Comparison of ENCODE assay signal across 15 cellular contexts in the genomic region with DNA sequence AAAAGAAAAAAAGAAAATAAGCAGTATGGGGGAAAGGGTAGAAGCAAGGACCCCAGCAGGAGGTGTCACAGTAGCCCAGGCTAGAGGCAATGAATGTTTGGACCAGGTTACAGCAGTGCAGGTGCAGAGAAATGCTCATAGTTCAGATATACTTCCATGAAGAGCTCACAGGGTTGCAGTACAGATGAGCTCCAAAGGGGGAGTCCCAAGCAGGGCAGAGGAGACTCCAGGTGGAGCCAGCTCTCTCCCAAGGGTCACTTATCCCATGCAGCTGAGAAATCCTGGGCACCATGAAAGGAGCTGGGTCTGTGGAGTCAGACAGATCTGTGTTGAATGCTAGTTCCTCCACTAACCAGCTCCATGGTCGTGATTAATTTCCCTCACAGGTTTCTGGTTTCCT.
DNase-seq lines count a peak whose midpoint lies in the region; ATAC-seq, FAIRE-seq and TF ChIP-seq lines count a peak whose summit lies in the region.
"Had no signal": no experiment of that assay in that cellular context is flagged by ENCODE, and none has a peak within 500 bp of the region (broad histone marks: within the 10 kb centered on the region; RNA-seq: fewer than 3 reads in every experiment).

No MANE protein-coding gene starts in this region.

- TF ChIP-seq CTCF in A549 (IDR thresholded peaks at IDR 0.05) (no peak), WERI-Rb-1 (IDR thresholded peaks at IDR 0.05; ENCODE audit: low read depth, low read length) (peak; percentile 21; the same call in 1 of the 2 replicates), foreskin keratinocyte (conservative IDR thresholded peaks at IDR 0.05) (peak; percentile 46), testis (IDR thresholded peaks at IDR 0.05) (no peak), lower leg skin (IDR thresholded peaks at IDR 0.05) (no peak)

- 0% methylated on average over 1 of the region's 1 CpG for WGBS in A549 (ENCODE audit: missing lambda C conversion rate)
- 70 to 89% methylated on average over 1 of the region's 1 CpG for WGBS in testis, 2 donors
- 71 to 88% methylated on average over 1 of the region's 1 CpG for WGBS in lower leg skin, 2 donors

- H3K36me3 ChIP-seq in WERI-Rb-1 (no peaks in the 10 kb centered on the region), testis (ENCODE audit: low read depth, missing control alignments) (no peaks in the 10 kb centered on the region)

- peak; percentile 14 for DNase-seq in A549 (ENCODE audit: low read depth in 1 of 2, low spot score in 1 of 2)
- DNase-seq in HEK293T (ENCODE audit: extremely low spot score), result peak; percentile 30
- DNase-seq in WERI-Rb-1, result peak; percentile 14
- DNase-seq in foreskin keratinocyte, result no peak
- DNase-seq in testis, result no peak
- DNase-seq in ureter (ENCODE audit: low spot score), result no peak
- no peak for DNase-seq in DMS153 treated with DMSO at 0.1 percent for 48 hours (lab: John Stamatoyannopoulos, UW; ENCODE audit: unreplicated experiment)
- DNase-seq in lower leg skin (ENCODE audit: low spot score in 2 of 2), result no peak
- DNase-seq: activated B cell treated with CpG ODN at 0.5 μM for 24 hours; activated CD8-positive, alpha-beta memory T cell treated with anti-CD3 and anti-CD28 coated beads, Interleukin-2, amount 10 ng/mL, durations not matched to agents 7 days and 5 days; body of pancreas; IMR-90; NCI-H1092; NCI-H446; right cardiac atrium had no signal

- no peak overlapping the region for H3K4me2 ChIP-seq in A549

- TF ChIP-seq EP300 in A549 (IDR thresholded peaks at IDR 0.05), result no peak

- CTCF ChIA-PET in A549 (lab: Yijun Ruan, JAX), result interaction anchor here (1.0 kb wide), 1 partner anchor 13 kb away, joined by 3 read pairs; no protein-coding TSS in a partner anchor
- CTCF ChIA-PET in HEK293T (lab: Yijun Ruan, JAX), result interaction anchor here (0.6 to 1.1 kb wide), 2 partner anchors 8 to 580 kb away, joined by 3 read pairs; no protein-coding TSS in a partner anchor

- TF ChIP-seq RAD21 in A549 (conservative IDR thresholded peaks at IDR 0.05 in 1 of 2, IDR thresholded peaks at IDR 0.05 in 1 of 2), result no peak

- H3K9me3 ChIP-seq in A549 (no peaks in the 10 kb centered on the region), WERI-Rb-1 (ENCODE audit: severe bottlenecking) (no peaks in the 10 kb centered on the region), testis (no peaks in the 10 kb centered on the region)
- H3K9me3 ChIP-seq: body of pancreas had no signal

- TF ChIP-seq POLR2A in A549 (IDR thresholded peaks at IDR 0.05; ENCODE audit: low read length) (no peak), testis (IDR thresholded peaks at IDR 0.05) (no peak), lower leg skin (IDR thresholded peaks at IDR 0.05) (no peak)

- ATAC-seq in A549 (peak; percentile 77 to 85; a peak in 5 of 6 replicates), foreskin keratinocyte (peak; percentile 66)
- ATAC-seq: activated CD8-positive, alpha-beta memory T cell treated with anti-CD3 and anti-CD28 coated beads, Interleukin-2, amount 10 ng/mL, durations not matched to agents 7 days and 5 days; body of pancreas; right cardiac atrium had no signal

- FAIRE-seq in A549 (lab: Jason Lieb, UNC), result no peak

- H3K4me1 ChIP-seq in A549, result no peaks in the 10 kb centered on the region
- H3K4me1 ChIP-seq in foreskin keratinocyte, result no peaks in the 10 kb centered on the region
- no peaks in the 10 kb centered on the region for H3K4me1 ChIP-seq in testis
- H3K4me1 ChIP-seq: body of pancreas had no signal

- POLR2A ChIA-PET in A549 (lab: Yijun Ruan, JAX), result interaction anchor here (0.7 kb wide), 1 partner anchor 543 kb away, joined by 3 read pairs; no protein-coding TSS in a partner anchor
- POLR2A ChIA-PET in HEK293T (lab: Yijun Ruan, JAX), result no interaction called here

- intact Hi-C loops in testis (cut with DNase I; ENCODE audit: low total_unique reads) (no loop called here), lower leg skin (cut with DNase I; ENCODE audit: low total_unique reads) (no loop called here)

- H3K27me3 ChIP-seq in WERI-Rb-1 (ENCODE audit: insufficient read depth, low read depth, severe bottlenecking) (peaks cover 48% of the 10 kb centered on the region), foreskin keratinocyte (peaks cover 3% of the 10 kb centered on the region), testis (no peaks in the 10 kb centered on the region)
- H3K27me3 ChIP-seq: body of pancreas had no signal

- H3K4me3 ChIP-seq in A549, result no peak overlapping the region
- H3K4me3 ChIP-seq in WERI-Rb-1 (ENCODE audit: low read depth, low read length), result no peak overlapping the region
- H3K4me3 ChIP-seq in testis, result no peak overlapping the region
- no peak overlapping the region for H3K4me3 ChIP-seq in lower leg skin (ENCODE audit: low read depth, poor library complexity, severe bottlenecking)
- H3K4me3 ChIP-seq: body of pancreas had no signal

- H3K27ac ChIP-seq in A549, result no peak overlapping the region
- H3K27ac ChIP-seq in WERI-Rb-1, result no peak overlapping the region
- no peak overlapping the region for H3K27ac ChIP-seq in foreskin keratinocyte
- no peak overlapping the region for H3K27ac ChIP-seq in testis
- H3K27ac ChIP-seq: body of pancreas had no signal

TF ChIP-seq in A549, 52 proteins besides CTCF, POLR2A, EP300 and RAD21:
- TF ChIP-seq PHF8 (IDR thresholded peaks at IDR 0.05; ENCODE audit: borderline replicate concordance, low read depth) (no peak), MYC (IDR thresholded peaks at IDR 0.05; ENCODE audit: borderline replicate concordance, low read length) (no peak), ZC3H11A (IDR thresholded peaks at IDR 0.05) (no peak), ZFP36 (IDR thresholded peaks at IDR 0.05; ENCODE audit: borderline replicate concordance, partially characterized antibody) (no peak), NFE2L2 (conservative IDR thresholded peaks at IDR 0.05; ENCODE audit: low read length) (no peak)
- TF ChIP-seq, protein P1, sequence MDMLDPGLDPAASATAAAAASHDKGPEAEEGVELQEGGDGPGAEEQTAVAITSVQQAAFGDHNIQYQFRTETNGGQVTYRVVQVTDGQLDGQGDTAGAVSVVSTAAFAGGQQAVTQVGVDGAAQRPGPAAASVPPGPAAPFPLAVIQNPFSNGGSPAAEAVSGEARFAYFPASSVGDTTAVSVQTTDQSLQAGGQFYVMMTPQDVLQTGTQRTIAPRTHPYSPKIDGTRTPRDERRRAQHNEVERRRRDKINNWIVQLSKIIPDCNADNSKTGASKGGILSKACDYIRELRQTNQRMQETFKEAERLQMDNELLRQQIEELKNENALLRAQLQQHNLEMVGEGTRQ (IDR thresholded peaks at IDR 0.05), result no peak
- TF ChIP-seq, protein P2, sequence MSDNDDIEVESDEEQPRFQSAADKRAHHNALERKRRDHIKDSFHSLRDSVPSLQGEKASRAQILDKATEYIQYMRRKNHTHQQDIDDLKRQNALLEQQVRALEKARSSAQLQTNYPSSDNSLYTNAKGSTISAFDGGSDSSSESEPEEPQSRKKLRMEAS (IDR thresholded peaks at IDR 0.05), result no peak
TF ChIP-seq in A549: peak in this region for 0.

TF ChIP-seq in HEK293T, 16 proteins besides CTCF, POLR2A, EP300 and RAD21:
- TF ChIP-seq, protein P3, sequence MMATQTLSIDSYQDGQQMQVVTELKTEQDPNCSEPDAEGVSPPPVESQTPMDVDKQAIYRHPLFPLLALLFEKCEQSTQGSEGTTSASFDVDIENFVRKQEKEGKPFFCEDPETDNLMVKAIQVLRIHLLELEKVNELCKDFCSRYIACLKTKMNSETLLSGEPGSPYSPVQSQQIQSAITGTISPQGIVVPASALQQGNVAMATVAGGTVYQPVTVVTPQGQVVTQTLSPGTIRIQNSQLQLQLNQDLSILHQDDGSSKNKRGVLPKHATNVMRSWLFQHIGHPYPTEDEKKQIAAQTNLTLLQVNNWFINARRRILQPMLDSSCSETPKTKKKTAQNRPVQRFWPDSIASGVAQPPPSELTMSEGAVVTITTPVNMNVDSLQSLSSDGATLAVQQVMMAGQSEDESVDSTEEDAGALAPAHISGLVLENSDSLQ (IDR thresholded peaks at IDR 0.05), result no peak
- TF ChIP-seq L3MBTL2 (conservative IDR thresholded peaks at IDR 0.05) (no peak), LEF1 (IDR thresholded peaks at IDR 0.05; ENCODE audit: borderline replicate concordance) (no peak), CTBP1 (IDR thresholded peaks at IDR 0.05; ENCODE audit: borderline replicate concordance) (no peak), ARNT (IDR thresholded peaks at IDR 0.05) (no peak), BHLHE40 (IDR thresholded peaks at IDR 0.05; ENCODE audit: borderline replicate concordance) (no peak), FOXA1 (IDR thresholded peaks at IDR 0.05) (no peak), FOXK2 (IDR thresholded peaks at IDR 0.05) (no peak), HDGF (IDR thresholded peaks at IDR 0.05; ENCODE audit: borderline replicate concordance) (no peak), ELF4 (IDR thresholded peaks at IDR 0.05) (no peak), ZNF384 (IDR thresholded peaks at IDR 0.05) (no peak), NFRKB (IDR thresholded peaks at IDR 0.05) (no peak), FOXM1 (IDR thresholded peaks at IDR 0.05; ENCODE audit: borderline replicate concordance) (no peak), SUZ12 (IDR thresholded peaks at IDR 0.05) (no peak), TARDBP (IDR thresholded peaks at IDR 0.05) (no peak), SP1 (IDR thresholded peaks at IDR 0.05) (no peak)

Comparison
In these comparisons a context has a peak if more than half of its experiments do, and no peak if none do; other contexts are left out.
1. DNase-seq: peak in A549 (2 of 2), HEK293T (single experiment) and WERI-Rb-1 (single experiment); none in foreskin keratinocyte (0 of 2), testis (single experiment), ureter (single experiment), DMS153 treated with DMSO at 0.1 percent for 48 hours (single experiment) and lower leg skin (0 of 2).
2. CTCF ChIP-seq: peak in WERI-Rb-1 (single experiment) and foreskin keratinocyte (single experiment); none in A549 (single experiment), testis (0 of 3) and lower leg skin (0 of 3).